Comparison of ENCODE assay signal across 1 cellular context in the genomic region with DNA sequence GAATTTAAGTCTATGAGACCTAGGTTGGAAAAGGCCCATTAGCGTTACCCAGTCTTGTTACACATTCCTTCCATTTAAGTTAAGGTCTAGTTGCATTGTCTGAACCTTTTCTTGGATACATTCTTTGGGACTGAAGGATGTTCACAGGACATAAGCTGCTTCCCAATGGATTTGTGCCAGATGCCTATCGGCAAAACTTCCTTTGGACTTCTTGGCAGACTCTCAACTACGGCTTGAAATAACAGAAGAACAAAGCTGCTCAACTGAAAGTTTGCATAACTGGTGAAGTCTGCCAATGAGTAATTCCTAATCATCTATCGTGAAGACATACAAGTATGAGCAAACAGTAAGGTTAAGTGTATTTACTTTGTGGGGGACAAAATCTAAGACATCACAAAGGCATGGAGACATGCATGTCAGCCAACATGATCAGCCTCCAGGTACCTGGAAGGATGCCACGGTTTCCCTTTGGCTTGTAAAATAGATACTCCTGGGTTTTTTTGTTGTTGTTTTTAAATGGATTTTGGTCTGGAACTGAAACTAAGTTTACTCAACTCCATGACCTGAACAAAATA.
TF ChIP-seq lines count a peak whose summit lies in the region.

No MANE protein-coding gene starts in this region.

TF ChIP-seq in HepG2, 621 proteins besides CTCF, POLR2A, EP300 and RAD21 (continued from another document and continues in another):
- TF ChIP-seq, protein P1, sequence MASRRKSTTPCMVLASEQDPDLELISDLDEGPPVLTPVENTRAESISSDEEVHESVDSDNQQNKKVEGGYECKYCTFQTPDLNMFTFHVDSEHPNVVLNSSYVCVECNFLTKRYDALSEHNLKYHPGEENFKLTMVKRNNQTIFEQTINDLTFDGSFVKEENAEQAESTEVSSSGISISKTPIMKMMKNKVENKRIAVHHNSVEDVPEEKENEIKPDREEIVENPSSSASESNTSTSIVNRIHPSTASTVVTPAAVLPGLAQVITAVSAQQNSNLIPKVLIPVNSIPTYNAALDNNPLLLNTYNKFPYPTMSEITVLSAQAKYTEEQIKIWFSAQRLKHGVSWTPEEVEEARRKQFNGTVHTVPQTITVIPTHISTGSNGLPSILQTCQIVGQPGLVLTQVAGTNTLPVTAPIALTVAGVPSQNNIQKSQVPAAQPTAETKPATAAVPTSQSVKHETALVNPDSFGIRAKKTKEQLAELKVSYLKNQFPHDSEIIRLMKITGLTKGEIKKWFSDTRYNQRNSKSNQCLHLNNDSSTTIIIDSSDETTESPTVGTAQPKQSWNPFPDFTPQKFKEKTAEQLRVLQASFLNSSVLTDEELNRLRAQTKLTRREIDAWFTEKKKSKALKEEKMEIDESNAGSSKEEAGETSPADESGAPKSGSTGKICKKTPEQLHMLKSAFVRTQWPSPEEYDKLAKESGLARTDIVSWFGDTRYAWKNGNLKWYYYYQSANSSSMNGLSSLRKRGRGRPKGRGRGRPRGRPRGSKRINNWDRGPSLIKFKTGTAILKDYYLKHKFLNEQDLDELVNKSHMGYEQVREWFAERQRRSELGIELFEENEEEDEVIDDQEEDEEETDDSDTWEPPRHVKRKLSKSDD (CRISPR knock-in tag; IDR thresholded peaks at IDR 0.05; ENCODE audit: low read depth): peak; percentile 59; the same call in 1 of the 2 replicates
- TF ChIP-seq ZNF12 (CRISPR knock-in tag; IDR thresholded peaks at IDR 0.05): peak; percentile 65; the same call in 1 of the 2 replicates
- TF ChIP-seq ZNF430 (CRISPR knock-in tag; IDR thresholded peaks at IDR 0.05): no peak
- no peak for TF ChIP-seq ZNF850 (CRISPR knock-in tag; conservative IDR thresholded peaks at IDR 0.05)
- TF ChIP-seq ARNTL (CRISPR knock-in tag; IDR thresholded peaks at IDR 0.05): peak; percentile 58; the same call in 1 of the 2 replicates
- 0 out of 2 replicates have a peak, but pooled peaks have one; percentile 16 for TF ChIP-seq JUND (CRISPR knock-in tag; IDR thresholded peaks at IDR 0.05)
- TF ChIP-seq, protein P2, sequence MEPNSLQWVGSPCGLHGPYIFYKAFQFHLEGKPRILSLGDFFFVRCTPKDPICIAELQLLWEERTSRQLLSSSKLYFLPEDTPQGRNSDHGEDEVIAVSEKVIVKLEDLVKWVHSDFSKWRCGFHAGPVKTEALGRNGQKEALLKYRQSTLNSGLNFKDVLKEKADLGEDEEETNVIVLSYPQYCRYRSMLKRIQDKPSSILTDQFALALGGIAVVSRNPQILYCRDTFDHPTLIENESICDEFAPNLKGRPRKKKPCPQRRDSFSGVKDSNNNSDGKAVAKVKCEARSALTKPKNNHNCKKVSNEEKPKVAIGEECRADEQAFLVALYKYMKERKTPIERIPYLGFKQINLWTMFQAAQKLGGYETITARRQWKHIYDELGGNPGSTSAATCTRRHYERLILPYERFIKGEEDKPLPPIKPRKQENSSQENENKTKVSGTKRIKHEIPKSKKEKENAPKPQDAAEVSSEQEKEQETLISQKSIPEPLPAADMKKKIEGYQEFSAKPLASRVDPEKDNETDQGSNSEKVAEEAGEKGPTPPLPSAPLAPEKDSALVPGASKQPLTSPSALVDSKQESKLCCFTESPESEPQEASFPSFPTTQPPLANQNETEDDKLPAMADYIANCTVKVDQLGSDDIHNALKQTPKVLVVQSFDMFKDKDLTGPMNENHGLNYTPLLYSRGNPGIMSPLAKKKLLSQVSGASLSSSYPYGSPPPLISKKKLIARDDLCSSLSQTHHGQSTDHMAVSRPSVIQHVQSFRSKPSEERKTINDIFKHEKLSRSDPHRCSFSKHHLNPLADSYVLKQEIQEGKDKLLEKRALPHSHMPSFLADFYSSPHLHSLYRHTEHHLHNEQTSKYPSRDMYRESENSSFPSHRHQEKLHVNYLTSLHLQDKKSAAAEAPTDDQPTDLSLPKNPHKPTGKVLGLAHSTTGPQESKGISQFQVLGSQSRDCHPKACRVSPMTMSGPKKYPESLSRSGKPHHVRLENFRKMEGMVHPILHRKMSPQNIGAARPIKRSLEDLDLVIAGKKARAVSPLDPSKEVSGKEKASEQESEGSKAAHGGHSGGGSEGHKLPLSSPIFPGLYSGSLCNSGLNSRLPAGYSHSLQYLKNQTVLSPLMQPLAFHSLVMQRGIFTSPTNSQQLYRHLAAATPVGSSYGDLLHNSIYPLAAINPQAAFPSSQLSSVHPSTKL (CRISPR knock-in tag; IDR thresholded peaks at IDR 0.05): peak; percentile 99
- peak; percentile 75; the same call in 1 of the 2 replicates for TF ChIP-seq FOXK1 (CRISPR knock-in tag; IDR thresholded peaks at IDR 0.05; ENCODE audit: borderline replicate concordance, low read depth)
- peak; percentile 93 for TF ChIP-seq FOSL2 (CRISPR knock-in tag; IDR thresholded peaks at IDR 0.05)
- TF ChIP-seq ZBTB1 (CRISPR knock-in tag; IDR thresholded peaks at IDR 0.05; ENCODE audit: borderline replicate concordance): no peak
- peak; percentile 62; the same call in 1 of the 2 replicates for TF ChIP-seq NCOR1 (IDR thresholded peaks at IDR 0.05; ENCODE audit: borderline replicate concordance, low read length)
- peak; percentile 77; the same call in 1 of the 2 replicates for TF ChIP-seq SIX1 (CRISPR knock-in tag; IDR thresholded peaks at IDR 0.05; ENCODE audit: borderline replicate concordance)
- TF ChIP-seq ZSCAN20 (CRISPR knock-in tag; IDR thresholded peaks at IDR 0.05; ENCODE audit: borderline replicate concordance): no peak
- TF ChIP-seq RNF219 (CRISPR knock-in tag; IDR thresholded peaks at IDR 0.05): no peak
- peak; percentile 53; the same call in 1 of the 2 replicates for TF ChIP-seq CCDC6 (CRISPR knock-in tag; IDR thresholded peaks at IDR 0.05)
- peak; percentile 64; the same call in 1 of the 2 replicates for TF ChIP-seq POGZ (CRISPR knock-in tag; IDR thresholded peaks at IDR 0.05)
- TF ChIP-seq POLR2AphosphoS2 (IDR thresholded peaks at IDR 0.05; ENCODE audit: low read depth, low read length): no peak
- no peak for TF ChIP-seq AGO1 (IDR thresholded peaks at IDR 0.05; ENCODE audit: low read depth, low read length, poor library complexity, severe bottlenecking)
- TF ChIP-seq SP140L (CRISPR knock-in tag; IDR thresholded peaks at IDR 0.05; ENCODE audit: borderline replicate concordance): 0 out of 2 replicates have a peak, but pooled peaks have one; percentile 44
- TF ChIP-seq TEAD3 (CRISPR knock-in tag; optimal IDR thresholded peaks at IDR 0.05; ENCODE audit: borderline replicate concordance): peak; percentile 86
- TF ChIP-seq AFF4 (CRISPR knock-in tag; IDR thresholded peaks at IDR 0.05): no peak
- TF ChIP-seq MIER3 (CRISPR knock-in tag; IDR thresholded peaks at IDR 0.05; ENCODE audit: borderline replicate concordance): peak; percentile 91; the same call in 1 of the 2 replicates
- TF ChIP-seq, protein P3, sequence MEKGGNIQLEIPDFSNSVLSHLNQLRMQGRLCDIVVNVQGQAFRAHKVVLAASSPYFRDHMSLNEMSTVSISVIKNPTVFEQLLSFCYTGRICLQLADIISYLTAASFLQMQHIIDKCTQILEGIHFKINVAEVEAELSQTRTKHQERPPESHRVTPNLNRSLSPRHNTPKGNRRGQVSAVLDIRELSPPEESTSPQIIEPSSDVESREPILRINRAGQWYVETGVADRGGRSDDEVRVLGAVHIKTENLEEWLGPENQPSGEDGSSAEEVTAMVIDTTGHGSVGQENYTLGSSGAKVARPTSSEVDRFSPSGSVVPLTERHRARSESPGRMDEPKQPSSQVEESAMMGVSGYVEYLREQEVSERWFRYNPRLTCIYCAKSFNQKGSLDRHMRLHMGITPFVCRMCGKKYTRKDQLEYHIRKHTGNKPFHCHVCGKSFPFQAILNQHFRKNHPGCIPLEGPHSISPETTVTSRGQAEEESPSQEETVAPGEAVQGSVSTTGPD (CRISPR knock-in tag; IDR thresholded peaks at IDR 0.05): peak; percentile 65; the same call in 1 of the 2 replicates
- TF ChIP-seq SAFB2 (CRISPR knock-in tag; IDR thresholded peaks at IDR 0.05; ENCODE audit: borderline replicate concordance, low read depth): no peak
- TF ChIP-seq HOXA5 (CRISPR knock-in tag; IDR thresholded peaks at IDR 0.05): peak; percentile 49; the same call in 1 of the 2 replicates
- peak; percentile 93 for TF ChIP-seq SOX5 (CRISPR knock-in tag; IDR thresholded peaks at IDR 0.05; ENCODE audit: borderline replicate concordance)
- 0 out of 2 replicates have a peak, but pooled peaks have one; percentile 15 for TF ChIP-seq ELF1 (CRISPR knock-in tag; IDR thresholded peaks at IDR 0.05)
- TF ChIP-seq, protein P4, sequence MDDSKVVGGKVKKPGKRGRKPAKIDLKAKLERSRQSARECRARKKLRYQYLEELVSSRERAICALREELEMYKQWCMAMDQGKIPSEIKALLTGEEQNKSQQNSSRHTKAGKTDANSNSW (CRISPR knock-in tag; IDR thresholded peaks at IDR 0.05; ENCODE audit: borderline replicate concordance): no peak
- TF ChIP-seq ETV5 (CRISPR knock-in tag; IDR thresholded peaks at IDR 0.05; ENCODE audit: borderline replicate concordance): peak; percentile 79; the same call in 1 of the 2 replicates
- TF ChIP-seq ZNF644 (CRISPR knock-in tag; IDR thresholded peaks at IDR 0.05; ENCODE audit: low read depth): peak; percentile 72
- TF ChIP-seq RFXANK (CRISPR knock-in tag; IDR thresholded peaks at IDR 0.05): peak; percentile 74; the same call in 1 of the 2 replicates
- TF ChIP-seq, protein P5, sequence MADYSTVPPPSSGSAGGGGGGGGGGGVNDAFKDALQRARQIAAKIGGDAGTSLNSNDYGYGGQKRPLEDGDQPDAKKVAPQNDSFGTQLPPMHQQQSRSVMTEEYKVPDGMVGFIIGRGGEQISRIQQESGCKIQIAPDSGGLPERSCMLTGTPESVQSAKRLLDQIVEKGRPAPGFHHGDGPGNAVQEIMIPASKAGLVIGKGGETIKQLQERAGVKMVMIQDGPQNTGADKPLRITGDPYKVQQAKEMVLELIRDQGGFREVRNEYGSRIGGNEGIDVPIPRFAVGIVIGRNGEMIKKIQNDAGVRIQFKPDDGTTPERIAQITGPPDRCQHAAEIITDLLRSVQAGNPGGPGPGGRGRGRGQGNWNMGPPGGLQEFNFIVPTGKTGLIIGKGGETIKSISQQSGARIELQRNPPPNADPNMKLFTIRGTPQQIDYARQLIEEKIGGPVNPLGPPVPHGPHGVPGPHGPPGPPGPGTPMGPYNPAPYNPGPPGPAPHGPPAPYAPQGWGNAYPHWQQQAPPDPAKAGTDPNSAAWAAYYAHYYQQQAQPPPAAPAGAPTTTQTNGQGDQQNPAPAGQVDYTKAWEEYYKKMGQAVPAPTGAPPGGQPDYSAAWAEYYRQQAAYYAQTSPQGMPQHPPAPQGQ (CRISPR knock-in tag; IDR thresholded peaks at IDR 0.05; ENCODE audit: borderline replicate concordance): 0 out of 2 replicates have a peak, but pooled peaks have one; percentile 35
- peak; percentile 73; the same call in 1 of the 2 replicates for TF ChIP-seq IRF2 (CRISPR knock-in tag; IDR thresholded peaks at IDR 0.05)
- peak; percentile 48 for TF ChIP-seq DMAP1 (CRISPR knock-in tag; IDR thresholded peaks at IDR 0.05)
- TF ChIP-seq MBD4 (IDR thresholded peaks at IDR 0.05; ENCODE audit: borderline replicate concordance, low read length): peak; percentile 88
